ENCODE assay signal across 1 cellular context in the genomic region with DNA sequence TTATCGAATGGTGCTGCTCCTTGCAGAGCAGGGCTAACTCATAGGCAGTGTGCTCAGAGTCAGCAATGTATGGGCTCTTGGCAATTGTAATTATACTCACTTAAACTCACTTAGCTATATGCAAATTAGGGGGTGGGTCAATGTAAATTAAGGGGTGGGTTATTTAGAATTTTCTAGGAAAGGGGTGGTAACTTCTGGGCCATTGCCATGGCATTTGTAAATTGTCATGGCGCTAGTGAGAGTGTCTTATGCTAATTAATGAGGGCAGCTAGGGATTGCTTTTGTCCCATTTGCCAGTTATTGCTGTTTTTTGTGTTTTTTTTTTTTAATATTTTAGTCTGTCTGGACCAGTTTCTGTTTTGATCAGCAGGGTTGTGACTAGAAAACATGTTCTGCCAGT.
TF ChIP-seq lines count a peak whose summit lies in the region.

No MANE protein-coding gene starts in this region.

TF ChIP-seq in IMR-90, 13 proteins besides CTCF, POLR2A, EP300 and RAD21 (continued from another document):
- TF ChIP-seq, protein P1, sequence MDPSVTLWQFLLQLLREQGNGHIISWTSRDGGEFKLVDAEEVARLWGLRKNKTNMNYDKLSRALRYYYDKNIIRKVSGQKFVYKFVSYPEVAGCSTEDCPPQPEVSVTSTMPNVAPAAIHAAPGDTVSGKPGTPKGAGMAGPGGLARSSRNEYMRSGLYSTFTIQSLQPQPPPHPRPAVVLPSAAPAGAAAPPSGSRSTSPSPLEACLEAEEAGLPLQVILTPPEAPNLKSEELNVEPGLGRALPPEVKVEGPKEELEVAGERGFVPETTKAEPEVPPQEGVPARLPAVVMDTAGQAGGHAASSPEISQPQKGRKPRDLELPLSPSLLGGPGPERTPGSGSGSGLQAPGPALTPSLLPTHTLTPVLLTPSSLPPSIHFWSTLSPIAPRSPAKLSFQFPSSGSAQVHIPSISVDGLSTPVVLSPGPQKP (IDR thresholded peaks at IDR 0.05; ENCODE audit: borderline replicate concordance, low read depth, low read length) = no peak
- TF ChIP-seq BHLHE40 (IDR thresholded peaks at IDR 0.05; ENCODE audit: low read depth, low read length) = no peak
- no peak for TF ChIP-seq RCOR1 (IDR thresholded peaks at IDR 0.05; ENCODE audit: insufficient replicate concordance, low read length)
- TF ChIP-seq MAFK (IDR thresholded peaks at IDR 0.05; ENCODE audit: low read depth, low read length) = no peak
